Comparison of ENCODE assay signal across 8 cellular contexts in genomic region chr4:107930821-107931774, GRCh38. TPM values are rescaled to one million over a fixed set of nuclear protein-coding genes. Genes with fewer than 3 reads are reported as not detected.
DNase-seq lines count a peak whose midpoint lies in the region; ATAC-seq and TF ChIP-seq lines count a peak whose summit lies in the region.

Gene CYP2U1, plus strand, starts transcription at chr4:107931549. Its CDS starts 95 bp downstream, at chr4:107931644.

- H3K27ac ChIP-seq in GM23338 (ENCODE audit: low read depth) (no peak within 1 kb of the TSS), cardiac muscle cell (no peak within 1 kb of the TSS), tibial nerve (peak within 1 kb of the TSS; percentile 58 to 92 (median 87))

- peak within 1 kb of the TSS; percentile 80 for H3K4me3 Mint-ChIP-seq in GM23338
- H3K4me3 Mint-ChIP-seq in activated naive CD8-positive, alpha-beta T cell treated with anti-CD3 and anti-CD28 coated beads, Interleukin-2, amount 10 ng/mL, durations not matched to agents 7 days and 5 days = peak within 1 kb of the TSS; percentile 90

- 2 to 3% methylated on average over 27 of the region's 78 CpGs for WGBS in tibial nerve, 2 donors

- H3K27me3 ChIP-seq in GM23338 (ENCODE audit: insufficient read depth) (peaks cover 38% of the 10 kb centered on the region), cardiac muscle cell (peaks cover 21% of the 10 kb centered on the region), tibial nerve (no peaks in the 10 kb centered on the region)

- no peaks in the 10 kb centered on the region; the same call in 1 of the 2 replicates for H4K20me1 ChIP-seq in GM23338 (replicated peaks; ENCODE audit: insufficient read depth)

- no peaks in the 10 kb centered on the region; the same call in 2 of the 3 replicates for H3K9me3 Mint-ChIP-seq in GM23338
- no peaks in the 10 kb centered on the region for H3K9me3 Mint-ChIP-seq in activated naive CD8-positive, alpha-beta T cell treated with anti-CD3 and anti-CD28 coated beads, Interleukin-2, amount 10 ng/mL, durations not matched to agents 7 days and 5 days

- peak; percentile 95 for ATAC-seq in GM23338
- ATAC-seq in activated naive CD8-positive, alpha-beta T cell treated with anti-CD3 and anti-CD28 coated beads, Interleukin-2, amount 10 ng/mL, durations not matched to agents 7 days and 5 days (ENCODE audit: low read depth) = peak; percentile 97

- peak within 1 kb of the TSS; percentile 92 for H3K4me2 ChIP-seq in GM23338

- H3K4me1 ChIP-seq in ES-I3 (ENCODE audit: insufficient read depth, low read length) (no peaks in the 10 kb centered on the region), GM23338 (ENCODE audit: insufficient read depth) (peaks cover 7% of the 10 kb centered on the region; the same call in 1 of the 2 replicates), cardiac muscle cell (ENCODE audit: low read depth) (no peaks in the 10 kb centered on the region), tibial nerve (peaks cover 0 to 24% (median 0%) of the 10 kb centered on the region in 4 donors)

- DNase-seq in GM23338 (ENCODE audit: low spot score) = peak; percentile 94
- DNase-seq in LHCN-M2 (ENCODE audit: low read depth) = peak; percentile 78
- DNase-seq in SKM-1 treated with dmso at 0.1 percent for 144 hours (lab: John Stamatoyannopoulos, UW; ENCODE audit: unreplicated experiment) = peak; percentile 73
- peak; percentile 87 for DNase-seq in activated naive CD8-positive, alpha-beta T cell treated with anti-CD3 and anti-CD28 coated beads, Interleukin-2, amount 10 ng/mL, durations not matched to agents 7 days and 5 days
- DNase-seq in cardiac muscle cell (ENCODE audit: low read depth in 1 of 2, low spot score in 1 of 2) = peak; percentile 84 to 88
- peak; percentile 85 for DNase-seq in pons (ENCODE audit: low spot score)
- peak; percentile 79 to 81 for DNase-seq in tibial nerve (ENCODE audit: low spot score in 2 of 2)

- H3K9ac ChIP-seq in ES-I3 (ENCODE audit: low read depth, low read length) = peak within 1 kb of the TSS; percentile 61

- no peak within 1 kb of the TSS for H3K27ac Mint-ChIP-seq in GM23338
- H3K27ac Mint-ChIP-seq in activated naive CD8-positive, alpha-beta T cell treated with anti-CD3 and anti-CD28 coated beads, Interleukin-2, amount 10 ng/mL, durations not matched to agents 7 days and 5 days = peak within 1 kb of the TSS; percentile 78

- POLR2A ChIA-PET in activated naive CD8-positive, alpha-beta T cell treated with anti-CD3 and anti-CD28 coated beads, Interleukin-2, amount 10 ng/mL, durations not matched to agents 7 days and 5 days (lab: Charles Lee) = interaction anchor here (0.9 kb wide), 1 partner anchor 211 kb away, joined by 4 read pairs; the partner anchor contains the start of gene PAPSS1

- peak; percentile 7 to 72 for TF ChIP-seq POLR2A in tibial nerve (IDR thresholded peaks at IDR 0.05)

- no peaks in the 10 kb centered on the region; the same call in 1 of the 2 replicates for H3K79me2 ChIP-seq in GM23338 (replicated peaks; ENCODE audit: insufficient read depth)

- no peaks in the 10 kb centered on the region; the same call in 2 of the 3 replicates for H3K36me3 Mint-ChIP-seq in GM23338 (ENCODE audit: low read depth)
- peaks cover 3% of the 10 kb centered on the region for H3K36me3 Mint-ChIP-seq in activated naive CD8-positive, alpha-beta T cell treated with anti-CD3 and anti-CD28 coated beads, Interleukin-2, amount 10 ng/mL, durations not matched to agents 7 days and 5 days

- TF ChIP-seq EP300 in tibial nerve (IDR thresholded peaks at IDR 0.05) = peak in 1 of 2 donors; percentile 73

- TF ChIP-seq CTCF in GM23338 (conservative IDR thresholded peaks at IDR 0.05; ENCODE audit: low read depth in 2 of 2) (no peak), cardiac muscle cell (IDR thresholded peaks at IDR 0.05; ENCODE audit: low read depth, low read length) (no peak), tibial nerve (IDR thresholded peaks at IDR 0.05) (peak; percentile 16 to 63 (median 24))

- H3K9me2 ChIP-seq in GM23338 (ENCODE audit: insufficient read depth) = no peaks in the 10 kb centered on the region

- no peaks in the 10 kb centered on the region for H3K9me3 ChIP-seq in ES-I3 (ENCODE audit: control insufficient read depth, insufficient read depth, low read length)
- no peaks in the 10 kb centered on the region for H3K9me3 ChIP-seq in cardiac muscle cell (ENCODE audit: low read depth)
- no peaks in the 10 kb centered on the region for H3K9me3 ChIP-seq in tibial nerve

- no peaks in the 10 kb centered on the region for H3K36me3 ChIP-seq in ES-I3 (ENCODE audit: insufficient read depth, low read length)
- no peaks in the 10 kb centered on the region; the same call in 1 of the 2 replicates for H3K36me3 ChIP-seq in GM23338 (ENCODE audit: insufficient read depth)
- no peaks in the 10 kb centered on the region for H3K36me3 ChIP-seq in cardiac muscle cell
- peaks cover 0 to 12% (median 0%) of the 10 kb centered on the region in 3 donors for H3K36me3 ChIP-seq in tibial nerve

- peaks cover 15% of the 10 kb centered on the region; the same call in 2 of the 3 replicates for H3K4me1 Mint-ChIP-seq in GM23338
- peaks cover 18% of the 10 kb centered on the region for H3K4me1 Mint-ChIP-seq in activated naive CD8-positive, alpha-beta T cell treated with anti-CD3 and anti-CD28 coated beads, Interleukin-2, amount 10 ng/mL, durations not matched to agents 7 days and 5 days

- H3K4me3 ChIP-seq in GM23338 = peak within 1 kb of the TSS; percentile 67
- peak within 1 kb of the TSS; percentile 49 for H3K4me3 ChIP-seq in cardiac muscle cell
- peak within 1 kb of the TSS; percentile 67 to 88 (median 80) for H3K4me3 ChIP-seq in tibial nerve

- 0 out of 2 replicates have a peak, but pooled peaks cover 7% of the 10 kb centered on the region for H3F3A ChIP-seq in GM23338 (replicated peaks; ENCODE audit: low read depth)

- H3K27me3 Mint-ChIP-seq in GM23338 (ENCODE audit: insufficient read depth, low read depth, poor library complexity) = peaks cover 15% of the 10 kb centered on the region
- no peaks in the 10 kb centered on the region for H3K27me3 Mint-ChIP-seq in activated naive CD8-positive, alpha-beta T cell treated with anti-CD3 and anti-CD28 coated beads, Interleukin-2, amount 10 ng/mL, durations not matched to agents 7 days and 5 days

- H2AFZ ChIP-seq in GM23338 = peak within 1 kb of the TSS; percentile 100

TF ChIP-seq in GM23338, 12 proteins besides CTCF, POLR2A, EP300 and RAD21 (continues in another document):
- TF ChIP-seq STAT1 (IDR thresholded peaks at IDR 0.05; ENCODE audit: unreplicated experiment) (no peak), ZNF331 (CRISPR knock-in tag; IDR thresholded peaks at IDR 0.05; ENCODE audit: low read depth) (no peak), REST (IDR thresholded peaks at IDR 0.05; ENCODE audit: unreplicated experiment) (no peak), ZNF114 (CRISPR knock-in tag; IDR thresholded peaks at IDR 0.05) (no peak), CREB1 (CRISPR knock-in tag; IDR thresholded peaks at IDR 0.05; ENCODE audit: low read depth) (peak; percentile 17; the same call in 1 of the 2 replicates), ETS1 (IDR thresholded peaks at IDR 0.05) (no peak), EZH2phosphoT487 (IDR thresholded peaks at IDR 0.05; ENCODE audit: unreplicated experiment) (no peak), NANOG (IDR thresholded peaks at IDR 0.05; ENCODE audit: borderline replicate concordance) (no peak), POLR2AphosphoS5 (IDR thresholded peaks at IDR 0.05; ENCODE audit: low read depth) (peak; percentile 82), JUNB (IDR thresholded peaks at IDR 0.05; ENCODE audit: unreplicated experiment) (no peak), EZH2 (IDR thresholded peaks at IDR 0.05; ENCODE audit: low read depth, unreplicated experiment) (no peak)

RNA-seq across cellular contexts. Expression of gene CYP2U1, which starts in this region (rescaled TPM):
- total RNA-seq in GM23338 (2014; rRNA removed; shearing (Covaris generic)) = 7.3 and 9.9 TPM in 2 replicates
- polyA plus RNA-seq in GM23338 (2016; fragmentation: Nextera tagmentation; extraction: Ambion mirVana) (3.2 and 4.1 TPM in 2 replicates), cardiac muscle cell (2.5 and 2.7 TPM in 2 replicates)
- total RNA-seq in LHCN-M2 (2014; rRNA removed) (8.6 and 13.5 TPM in 2 replicates), cardiac muscle cell (4.7 and 7.0 TPM in 2 replicates), tibial nerve (10 to 100 TPM; 24.0 to 50.3 (median 32.9) TPM)
- 6.0 TPM for polyA plus RNA-seq in LHCN-M2 (2012)
- total RNA-seq in activated naive CD8-positive, alpha-beta T cell treated with anti-CD3 and anti-CD28 coated beads, Interleukin-2, amount 10 ng/mL, durations not matched to agents 7 days and 5 days = 1 to 10 TPM; 5.3 to 5.4 TPM

Comparison
In these comparisons a context has a peak if more than half of its experiments do, and no peak if none do; other contexts are left out.
1. H3K27ac ChIP-seq: peak in tibial nerve (4 of 4); none in GM23338 (single experiment) and cardiac muscle cell (single experiment).
2. CTCF ChIP-seq: peak in tibial nerve (5 of 5); none in GM23338 (0 of 2) and cardiac muscle cell (single experiment).
3. Peak in every context shown above with its lines, with median percentiles within 50 percentile points of each other: DNase-seq and H3K4me3 ChIP-seq.